Comparison of ENCODE assay signal across 11 cellular contexts in the genomic region with DNA sequence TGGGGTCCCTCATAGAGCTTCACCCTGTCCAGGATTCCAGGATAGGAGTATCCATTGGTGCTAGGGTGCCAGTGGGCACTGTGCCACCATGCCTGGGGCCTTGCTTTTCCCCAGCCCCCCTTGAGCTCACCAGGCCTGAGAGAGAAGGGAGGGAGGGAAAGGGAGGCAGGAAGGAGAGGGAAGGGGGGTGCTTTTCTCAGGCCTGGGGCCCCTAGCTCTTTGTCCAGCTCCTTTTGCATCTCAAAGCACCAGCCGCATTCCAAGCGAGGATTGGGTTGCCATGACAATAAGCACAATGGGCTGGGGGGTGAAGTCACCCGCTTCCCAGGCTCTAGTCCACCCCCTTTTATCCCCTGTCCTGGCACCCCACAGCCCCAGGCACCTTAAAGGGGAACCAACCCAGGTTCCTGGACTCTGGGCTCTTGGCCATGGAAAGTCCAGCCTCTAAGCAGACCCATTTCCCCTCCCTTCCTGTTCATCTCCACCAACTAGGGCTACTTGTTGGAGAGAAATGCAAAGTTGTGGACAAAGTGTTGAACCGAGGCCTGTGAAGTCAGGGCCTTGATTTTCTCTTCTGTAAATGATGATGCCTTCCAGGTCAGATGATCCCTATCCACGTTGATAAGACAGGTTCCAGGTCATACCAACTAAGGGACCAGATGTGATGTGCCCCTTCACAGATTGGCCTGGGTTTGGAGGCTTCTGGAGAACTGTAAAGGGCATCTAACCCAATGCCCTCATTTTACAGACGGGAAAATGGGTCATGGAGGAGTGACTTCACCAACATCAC. TPM values are rescaled to one million over a fixed set of nuclear protein-coding genes. Genes with fewer than 3 reads are reported as not detected.
DNase-seq lines count a peak whose midpoint lies in the region; ATAC-seq and TF ChIP-seq lines count a peak whose summit lies in the region.
"Had no signal": no experiment of that assay in that cellular context is flagged by ENCODE, and none has a peak within 500 bp of the region (broad histone marks: within the 10 kb centered on the region; RNA-seq: fewer than 3 reads in every experiment).

No MANE protein-coding gene starts in this region.

- H3K27me3 ChIP-seq in HAP-1 (ENCODE audit: low read depth) = no peaks in the 10 kb centered on the region
- H3K27me3 ChIP-seq: testis had no signal

- peak overlapping the region in 3 of 6 donors; percentile 15 to 96 (median 87) for H3K27ac Mint-ChIP-seq in naive B cell
- H3K27ac Mint-ChIP-seq: dendritic cell treated with granulocyte-macrophage colony-stimulating factor and Interleukin-4, amounts not matched to agents 40 ng/mL and 50 ng/mL, for 4 days had no signal

- no peaks in the 10 kb centered on the region for H3K36me3 Mint-ChIP-seq in naive B cell

- peaks cover 48% of the 10 kb centered on the region for H3K36me3 ChIP-seq in HAP-1 (replicated peaks)

- peaks cover 0 to 24% (median 7%) of the 10 kb centered on the region in 3 donors for H3K27me3 Mint-ChIP-seq in naive B cell

- DNase-seq in AG04449 (ENCODE audit: low read depth, low spot score) = no peak
- peak; percentile 91 to 95 for DNase-seq in HAP-1 (ENCODE audit: low spot score in 2 of 2)
- no peak for DNase-seq in coronary artery (ENCODE audit: low spot score)
- no peak for DNase-seq in naive B cell
- no peak for DNase-seq in activated effector memory CD4-positive, alpha-beta T cell treated with anti-CD3 and anti-CD28 coated beads, Interleukin-2, amount 50 U/mL, for 16 hours
- no peak for DNase-seq in NCI-H1105 treated with DMSO at 0.1 percent for 48 hours (lab: John Stamatoyannopoulos, UW)
- no peak for DNase-seq in OCI-M1 (lab: John Stamatoyannopoulos, UW)

- POLR2A ChIA-PET in AG04449 (lab: Yijun Ruan, JAX) = interaction anchor here (3.7 kb wide), 1 partner anchor 12 kb away, joined by 45 read pairs; a partner anchor contains a TSS

- in situ Hi-C loops in HAP-1 (cut with MboI; ENCODE audit: low sequenced_read_pairs) = no loop called here

- CTCF ChIA-PET in AG04449 (lab: Yijun Ruan, JAX) = interaction anchor here (0.6 to 8.2 kb wide), 5 partner anchors 10 to 54 kb away, joined by 3 to 144 read pairs (median 13); a partner anchor contains a TSS

- no peaks in the 10 kb centered on the region for H3K9me3 ChIP-seq in HAP-1
- H3K9me3 ChIP-seq: testis had no signal

- H3K4me1 Mint-ChIP-seq in naive B cell = peaks cover 23 to 33% (median 23%) of the 10 kb centered on the region in 3 donors

- TF ChIP-seq CTCF in AG04449 (IDR thresholded peaks at IDR 0.05; ENCODE audit: insufficient read depth, low read length, missing control alignments) (no peak), coronary artery (IDR thresholded peaks at IDR 0.05) (no peak)

- no peaks in the 10 kb centered on the region for H3K9me3 Mint-ChIP-seq in naive B cell
- H3K9me3 Mint-ChIP-seq: dendritic cell treated with granulocyte-macrophage colony-stimulating factor and Interleukin-4, amounts not matched to agents 40 ng/mL and 50 ng/mL, for 4 days had no signal

- H3K4me3 Mint-ChIP-seq in naive B cell = peak overlapping the region in 7 of 8 donors; percentile 29 to 94 (median 59)

- H3K27ac ChIP-seq in coronary artery = peak overlapping the region; percentile 81 to 94

- no peak for ATAC-seq in naive B cell (ENCODE audit: low read depth in 2 of 2)
- ATAC-seq in GM18520 (IDR thresholded peaks at IDR 0.05; ENCODE audit: unreplicated experiment) = no peak

- H3K4me3 ChIP-seq in AG04449 (ENCODE audit: low read depth, low read length) (peak overlapping the region; percentile 66), HAP-1 (peak overlapping the region; percentile 49), coronary artery (peak overlapping the region; percentile 71)

- H3K4me1 ChIP-seq in HAP-1 = peaks cover 22% of the 10 kb centered on the region
- H3K4me1 ChIP-seq: parathyroid adenoma had no signal

RNA-seq across cellular contexts. Expression of a gene that starts 11.4 kb away (rescaled TPM):
- polyA plus RNA-seq in naive B cell (ENCODE audit: low read depth in 6 of 6) = 1 to 10 TPM; 1.1 to 3.9 (median 2.2) TPM

RNA-seq across cellular contexts. Expression of a gene that starts 12.2 kb away (rescaled TPM):
- 10 to 100 TPM; 35.5 to 49.1 (median 42.0) TPM for polyA plus RNA-seq in naive B cell (ENCODE audit: low read depth in 6 of 6)

RNA-seq across cellular contexts. Expression of a gene that starts 22.6 kb away (rescaled TPM):
- polyA plus RNA-seq in naive B cell (ENCODE audit: low read depth in 6 of 6) = under 1 TPM in 2 of 6 donors, not detected in 4; 0.13 to 0.35 TPM

RNA-seq across cellular contexts. Expression of a gene that starts 23.2 kb away (rescaled TPM):
- polyA plus RNA-seq in naive B cell (ENCODE audit: low read depth in 6 of 6) = 100 to 1,000 TPM; 340 to 379 (median 354) TPM

RNA-seq across cellular contexts. Expression of a gene that starts 56.0 kb away (rescaled TPM):
- polyA plus RNA-seq in naive B cell (ENCODE audit: low read depth in 6 of 6) = 100 to 1,000 TPM in 1 of 6 donors, 10 to 100 TPM in 5; 77.4 to 100 (median 90.5) TPM

Comparison
In these comparisons a context has a peak if more than half of its experiments do, and no peak if none do; other contexts are left out.
1. DNase-seq: peak in HAP-1 (2 of 2); none in AG04449 (single experiment), coronary artery (single experiment), naive B cell (single experiment), activated effector memory CD4-positive, alpha-beta T cell treated with anti-CD3 and anti-CD28 coated beads, Interleukin-2, amount 50 U/mL, for 16 hours (single experiment), NCI-H1105 treated with DMSO at 0.1 percent for 48 hours (single experiment) and OCI-M1 (single experiment).
2. Peak in every context shown above with its lines, with median percentiles within 50 percentile points of each other: H3K4me3 ChIP-seq.